ENCODE assay signal across 15 cellular contexts in genomic region chr19:7363225-7363624, GRCh38.
"Had no signal": no experiment of that assay in that cellular context is flagged by ENCODE, and none has a peak within 500 bp of the region (broad histone marks: within the 10 kb centered on the region; RNA-seq: fewer than 3 reads in every experiment).

No MANE protein-coding gene starts in this region.

- H2AFZ ChIP-seq: neural progenitor cell had no signal

- FAIRE-seq: frontal cortex had no signal

- H3K27me3 Mint-ChIP-seq: activated CD4-positive, alpha-beta T cell treated with anti-CD3 and anti-CD28 coated beads, Interleukin-2, amount 10 ng/mL, durations not matched to agents 7 days and 5 days had no signal

- ATAC-seq: sciatic nerve had no signal

- H3K27ac Mint-ChIP-seq: activated CD4-positive, alpha-beta T cell treated with anti-CD3 and anti-CD28 coated beads, Interleukin-2, amount 10 ng/mL, durations not matched to agents 7 days and 5 days; endodermal cell; neural progenitor cell had no signal

- H3K4me1 ChIP-seq: ascending aorta, breast epithelium, neural progenitor cell, tibial artery had no signal

- H3K9me3 ChIP-seq: ascending aorta, breast epithelium, ovary, SK-N-SH, spleen, tibial artery, uterus had no signal

- H3K27me3 ChIP-seq: ascending aorta, breast epithelium, ovary, spleen, tibial artery, uterus had no signal

- H3K4me3 ChIP-seq: ascending aorta, breast epithelium, neural progenitor cell, ovary, spleen, tibial artery, uterus had no signal

- H3K9ac ChIP-seq: neural progenitor cell, SK-N-SH had no signal

- DNase-seq: activated CD4-positive, alpha-beta T cell treated with anti-CD3 and anti-CD28 coated beads, Interleukin-2, amount 10 ng/mL, durations not matched to agents 7 days and 5 days; activated gamma-delta T cell treated with Interleukin-2 at 50 U/mL for 16 hours; dermis blood vessel endothelial cell; endodermal cell; head of caudate nucleus; ovary; SK-N-SH; spleen; tibial artery; uterus had no signal

- H3K27ac ChIP-seq: ascending aorta, breast epithelium, neural progenitor cell, ovary, tibial artery had no signal

- H3K36me3 Mint-ChIP-seq: neural progenitor cell had no signal

- H3K9me3 Mint-ChIP-seq: endodermal cell, neural progenitor cell had no signal

- H3K4me1 Mint-ChIP-seq: endodermal cell, neural progenitor cell had no signal

- H3K4me3 Mint-ChIP-seq: activated CD4-positive, alpha-beta T cell treated with anti-CD3 and anti-CD28 coated beads, Interleukin-2, amount 10 ng/mL, durations not matched to agents 7 days and 5 days; endodermal cell; neural progenitor cell had no signal

- H3K36me3 ChIP-seq: ascending aorta, breast epithelium, neural progenitor cell, ovary, tibial artery, uterus had no signal

- H3K4me2 ChIP-seq: neural progenitor cell, SK-N-SH had no signal
